8 cellular contexts compared by ENCODE assay signal in the genomic region with DNA sequence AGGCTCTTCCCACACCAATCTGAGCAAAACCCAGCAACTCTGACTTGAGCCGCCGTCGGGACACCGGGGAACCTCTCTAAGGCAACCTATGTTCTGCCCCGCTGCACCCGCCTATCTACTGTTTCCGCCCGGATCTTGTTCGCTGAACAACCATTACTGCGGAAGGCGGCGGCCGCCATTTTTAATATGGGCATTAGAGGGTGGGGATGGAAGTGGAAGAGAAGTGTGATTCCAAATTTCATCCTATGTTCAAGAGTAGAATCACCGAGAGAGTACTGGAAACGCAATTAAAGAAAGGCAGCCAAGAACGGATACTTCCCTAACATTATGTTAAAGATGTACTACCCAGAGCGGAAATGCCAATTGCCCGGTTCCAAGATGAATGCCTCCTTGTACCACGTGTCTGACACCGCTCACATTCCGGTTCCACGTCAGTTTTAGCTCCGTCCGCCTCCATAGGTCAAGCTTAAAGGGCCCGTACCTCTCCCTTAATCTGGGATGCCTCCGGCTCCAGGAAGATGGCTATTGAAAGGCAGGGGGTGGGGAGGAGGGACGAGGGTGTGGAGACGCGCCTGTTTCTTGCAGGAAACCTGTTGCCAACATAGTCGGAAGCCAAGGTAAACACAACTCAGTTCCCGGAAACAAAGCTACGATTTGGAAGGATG. TPM values are rescaled to one million over a fixed set of nuclear protein-coding genes. Genes with fewer than 3 reads are reported as not detected.
DNase-seq lines count a peak whose midpoint lies in the region; ATAC-seq and TF ChIP-seq lines count a peak whose summit lies in the region.

DPAGT1 (minus strand) TSS at position 95 of the 665 bp plus-strand sequence. CDS start 198 bp downstream, outside the sequence.

- no peak for TF ChIP-seq CTCF in OCI-LY1 (IDR thresholded peaks at IDR 0.05; ENCODE audit: low read length)
- TF ChIP-seq CTCF in endothelial cell (IDR thresholded peaks at IDR 0.05; ENCODE audit: unreplicated experiment) = no peak

- no peaks in the 10 kb centered on the region for H3K9me2 ChIP-seq in OCI-LY1 (ENCODE audit: low read depth, low read length)

- H3K4me1 ChIP-seq in HUES6 (ENCODE audit: control insufficient read depth, insufficient read depth, low read length) (peaks cover 23% of the 10 kb centered on the region), OCI-LY1 (ENCODE audit: insufficient read depth, low read length, severe bottlenecking) (peaks cover 49% of the 10 kb centered on the region), mesodermal cell (ENCODE audit: control insufficient read depth, insufficient read depth, low read length, poor library complexity, severe bottlenecking) (peaks cover 22% of the 10 kb centered on the region)

- H3K27ac ChIP-seq in HUES6 (ENCODE audit: low read depth, low read length) = peak within 1 kb of the TSS; percentile 96
- peak within 1 kb of the TSS; percentile 69 for H3K27ac ChIP-seq in OCI-LY1 (ENCODE audit: low read depth, low read length, poor library complexity, severe bottlenecking)
- peak within 1 kb of the TSS; percentile 98 for H3K27ac ChIP-seq in mesodermal cell (ENCODE audit: low read depth, low read length, severe bottlenecking)

- H3K9ac ChIP-seq in HUES6 (ENCODE audit: low read length) (peak within 1 kb of the TSS; percentile 92), OCI-LY1 (ENCODE audit: low read length) (peak within 1 kb of the TSS; percentile 88)

- H3K9me3 Mint-ChIP-seq in endothelial cell (ENCODE audit: unreplicated experiment) = no peaks in the 10 kb centered on the region

- H3K27me3 ChIP-seq in HUES6 (ENCODE audit: control insufficient read depth, insufficient read depth, low read length) = no peaks in the 10 kb centered on the region
- H3K27me3 ChIP-seq in OCI-LY1 (ENCODE audit: insufficient read depth, low read length) = no peaks in the 10 kb centered on the region

- peak within 1 kb of the TSS; percentile 97 for H3K27ac Mint-ChIP-seq in endothelial cell (ENCODE audit: unreplicated experiment)

- peak within 1 kb of the TSS; percentile 93 for H3K4me3 Mint-ChIP-seq in endothelial cell (ENCODE audit: unreplicated experiment)

- H3K4me3 ChIP-seq in HUES6 (ENCODE audit: low read depth, low read length) (peak within 1 kb of the TSS; percentile 83), OCI-LY1 (ENCODE audit: low read depth, low read length, poor library complexity, severe bottlenecking) (peak within 1 kb of the TSS; percentile 98), mesodermal cell (ENCODE audit: extremely low read depth, insufficient read depth, low read length, poor library complexity, severe bottlenecking) (peak within 1 kb of the TSS; percentile 81)

- H2AFZ ChIP-seq in OCI-LY1 (ENCODE audit: low read length) = 0 out of 2 replicates have a peak within 1 kb of the TSS, but pooled peaks have one; percentile 30

- H3K36me3 ChIP-seq in HUES6 (ENCODE audit: control insufficient read depth, insufficient read depth, low read length) = peaks cover 23% of the 10 kb centered on the region
- peaks cover 20% of the 10 kb centered on the region; the same call in 1 of the 2 replicates for H3K36me3 ChIP-seq in OCI-LY1 (ENCODE audit: insufficient read depth, low read length)
- peaks cover 22% of the 10 kb centered on the region for H3K36me3 ChIP-seq in mesodermal cell (ENCODE audit: control insufficient read depth, insufficient read depth, low read length)

- DNase-seq in COR-L47 (lab: John Stamatoyannopoulos, UW) (peak; percentile 96), endothelial cell (ENCODE audit: low spot score) (peak; percentile 73)
- peak; percentile 80 for DNase-seq in activated CD8-positive, alpha-beta memory T cell treated with anti-CD3 and anti-CD28 coated beads, Interleukin-2, amount 50 U/mL, for 24 hours (ENCODE audit: extremely low read depth)
- DNase-seq in stimulated activated CD8-positive, alpha-beta memory T cell treated with anti-CD3 and anti-CD28 coated beads, Interleukin-15, amount 100 ng/mL, for 4 hours (ENCODE audit: low read depth in 2 of 2) = peak; percentile 69 to 74

- H3K27me3 Mint-ChIP-seq in endothelial cell (ENCODE audit: unreplicated experiment) = peaks cover 7% of the 10 kb centered on the region

- H3F3A ChIP-seq in OCI-LY1 (ENCODE audit: insufficient read depth, low read length) = no peaks in the 10 kb centered on the region; the same call in 1 of the 2 replicates

- 0 to 1% methylated on average over 22 to 24 of the region's 32 CpGs for WGBS in mesodermal cell (ENCODE audit: insufficient coverage in 2 of 2), 2 experiments

- H3K36me3 Mint-ChIP-seq in endothelial cell (ENCODE audit: low read depth, unreplicated experiment) = peaks cover 26% of the 10 kb centered on the region

- peaks cover 34% of the 10 kb centered on the region for H3K4me1 Mint-ChIP-seq in endothelial cell (ENCODE audit: unreplicated experiment)

- H3K9me3 ChIP-seq in HUES6 (ENCODE audit: control insufficient read depth, insufficient read depth, low read depth, low read length) = no peaks in the 10 kb centered on the region
- H3K9me3 ChIP-seq in OCI-LY1 (ENCODE audit: low read length) = no peaks in the 10 kb centered on the region
- no peaks in the 10 kb centered on the region for H3K9me3 ChIP-seq in mesodermal cell (ENCODE audit: control insufficient read depth, low read length)

- H3K4me2 ChIP-seq in OCI-LY1 (ENCODE audit: low read length) = peak within 1 kb of the TSS; percentile 97

- H3K79me2 ChIP-seq in OCI-LY1 (ENCODE audit: insufficient read depth, low read length) = no peaks in the 10 kb centered on the region

- ATAC-seq in GM21423 (IDR thresholded peaks at IDR 0.05; ENCODE audit: unreplicated experiment) = peak; percentile 77

- no peaks in the 10 kb centered on the region for H4K20me1 ChIP-seq in OCI-LY1 (ENCODE audit: insufficient read depth, low read length)

RNA-seq across cellular contexts. Expression of gene DPAGT1, which starts in this region (rescaled TPM):
- total RNA-seq in endothelial cell (ENCODE audit: unreplicated experiment) = 53.2 TPM
- 53.6 TPM for polyA plus RNA-seq in mesodermal cell (2013, experiment 1 of 2)
- polyA plus RNA-seq in mesodermal cell (2013, experiment 2 of 2) = 43.7 TPM

Comparison
In these comparisons a context has a peak if more than half of its experiments do, and no peak if none do; other contexts are left out.
1. Peak in every context shown above with its lines: DNase-seq, ATAC-seq, H3K4me3 ChIP-seq and H3K27ac ChIP-seq.